ENCODE assay signal across 1 cellular context in the genomic region with DNA sequence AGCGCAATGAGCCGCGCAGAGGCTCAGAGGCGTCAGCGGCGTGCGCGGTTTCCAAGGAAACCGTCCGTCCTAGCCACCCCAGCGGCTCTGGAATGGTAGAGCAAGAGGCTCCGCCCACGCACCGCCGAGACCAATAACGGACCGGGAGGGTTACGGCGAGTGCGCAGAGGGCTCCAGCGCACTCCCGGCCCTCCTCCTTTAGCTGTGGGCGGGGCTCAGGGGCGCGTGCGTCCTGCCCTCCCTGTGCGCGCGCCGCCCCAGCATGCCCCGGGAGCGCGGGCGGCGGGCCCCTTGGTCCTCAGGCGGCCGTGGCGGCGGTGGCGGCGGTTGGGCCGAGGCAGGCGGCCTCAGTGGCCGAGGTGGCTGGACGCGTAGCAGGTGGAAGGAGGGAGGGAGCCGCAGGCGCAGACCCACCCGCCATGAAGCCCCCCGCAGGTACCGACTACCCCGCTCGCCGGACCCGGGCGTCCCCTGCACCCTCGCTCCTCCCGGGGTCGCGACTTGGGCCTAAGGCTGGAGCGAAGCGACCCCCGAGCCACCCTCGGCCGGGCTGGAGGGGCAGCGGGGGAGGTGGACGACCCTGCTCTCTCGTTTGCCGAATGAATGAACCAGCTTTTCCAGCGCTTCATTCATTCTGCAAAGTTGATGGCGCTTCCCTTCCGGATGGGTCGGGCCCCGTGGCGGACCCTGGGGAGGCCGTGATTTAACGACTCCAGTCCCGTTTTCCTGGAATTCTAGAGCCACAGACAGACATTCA.
TF ChIP-seq lines count a peak whose summit lies in the region.

THOP1 (plus strand) TSS at position 260 of the 757 bp plus-strand sequence; CDS start at position 420, 160 bp downstream.

TF ChIP-seq in HepG2, 621 proteins besides CTCF, POLR2A, EP300 and RAD21 (continued from another document and continues in another):
- TF ChIP-seq ZBTB40 (IDR thresholded peaks at IDR 0.05), result no peak
- TF ChIP-seq ZBTB40 (CRISPR knock-in tag; IDR thresholded peaks at IDR 0.05), result no peak
- TF ChIP-seq ZNF274 (CRISPR knock-in tag; IDR thresholded peaks at IDR 0.05), result no peak
- TF ChIP-seq ZMYM2 (CRISPR knock-in tag; IDR thresholded peaks at IDR 0.05), result 0 out of 2 replicates have a peak, but pooled peaks have one; percentile 9
- TF ChIP-seq ZNF234 (CRISPR knock-in tag; conservative IDR thresholded peaks at IDR 0.05), result no peak
- TF ChIP-seq AHR (CRISPR knock-in tag; IDR thresholded peaks at IDR 0.05), result no peak
- peak; percentile 75 for TF ChIP-seq NFYB (CRISPR knock-in tag; IDR thresholded peaks at IDR 0.05)
- TF ChIP-seq THRA (CRISPR knock-in tag; IDR thresholded peaks at IDR 0.05; ENCODE audit: borderline replicate concordance), result no peak
- TF ChIP-seq ZNF256 (CRISPR knock-in tag; conservative IDR thresholded peaks at IDR 0.05), result no peak
- no peak for TF ChIP-seq ETV5 (CRISPR knock-in tag; IDR thresholded peaks at IDR 0.05; ENCODE audit: borderline replicate concordance)
- peak; percentile 34; the same call in 1 of the 2 replicates for TF ChIP-seq TMF1 (CRISPR knock-in tag; IDR thresholded peaks at IDR 0.05; ENCODE audit: low read depth)
- 0 out of 2 replicates have a peak, but pooled peaks have one; percentile 7 for TF ChIP-seq ZBTB42 (CRISPR knock-in tag; IDR thresholded peaks at IDR 0.05)
- TF ChIP-seq SNAPC2 (CRISPR knock-in tag; IDR thresholded peaks at IDR 0.05), result no peak
- TF ChIP-seq, protein P1, sequence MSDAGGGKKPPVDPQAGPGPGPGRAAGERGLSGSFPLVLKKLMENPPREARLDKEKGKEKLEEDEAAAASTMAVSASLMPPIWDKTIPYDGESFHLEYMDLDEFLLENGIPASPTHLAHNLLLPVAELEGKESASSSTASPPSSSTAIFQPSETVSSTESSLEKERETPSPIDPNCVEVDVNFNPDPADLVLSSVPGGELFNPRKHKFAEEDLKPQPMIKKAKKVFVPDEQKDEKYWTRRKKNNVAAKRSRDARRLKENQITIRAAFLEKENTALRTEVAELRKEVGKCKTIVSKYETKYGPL (CRISPR knock-in tag; IDR thresholded peaks at IDR 0.05), result no peak
- no peak for TF ChIP-seq ZNF318 (CRISPR knock-in tag; IDR thresholded peaks at IDR 0.05)
- TF ChIP-seq BRF2 (CRISPR knock-in tag; IDR thresholded peaks at IDR 0.05), result no peak; the same call in 1 of the 2 replicates
- no peak for TF ChIP-seq ZNF660 (CRISPR knock-in tag; IDR thresholded peaks at IDR 0.05; ENCODE audit: borderline replicate concordance, low read depth)
- 0 out of 2 replicates have a peak, but pooled peaks have one; percentile 20 for TF ChIP-seq RARA (CRISPR knock-in tag; IDR thresholded peaks at IDR 0.05)
- TF ChIP-seq, protein P2, sequence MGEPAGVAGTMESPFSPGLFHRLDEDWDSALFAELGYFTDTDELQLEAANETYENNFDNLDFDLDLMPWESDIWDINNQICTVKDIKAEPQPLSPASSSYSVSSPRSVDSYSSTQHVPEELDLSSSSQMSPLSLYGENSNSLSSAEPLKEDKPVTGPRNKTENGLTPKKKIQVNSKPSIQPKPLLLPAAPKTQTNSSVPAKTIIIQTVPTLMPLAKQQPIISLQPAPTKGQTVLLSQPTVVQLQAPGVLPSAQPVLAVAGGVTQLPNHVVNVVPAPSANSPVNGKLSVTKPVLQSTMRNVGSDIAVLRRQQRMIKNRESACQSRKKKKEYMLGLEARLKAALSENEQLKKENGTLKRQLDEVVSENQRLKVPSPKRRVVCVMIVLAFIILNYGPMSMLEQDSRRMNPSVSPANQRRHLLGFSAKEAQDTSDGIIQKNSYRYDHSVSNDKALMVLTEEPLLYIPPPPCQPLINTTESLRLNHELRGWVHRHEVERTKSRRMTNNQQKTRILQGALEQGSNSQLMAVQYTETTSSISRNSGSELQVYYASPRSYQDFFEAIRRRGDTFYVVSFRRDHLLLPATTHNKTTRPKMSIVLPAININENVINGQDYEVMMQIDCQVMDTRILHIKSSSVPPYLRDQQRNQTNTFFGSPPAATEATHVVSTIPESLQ (CRISPR knock-in tag; conservative IDR thresholded peaks at IDR 0.05), result no peak
- TF ChIP-seq ZNF354B (CRISPR knock-in tag; IDR thresholded peaks at IDR 0.05), result no peak
- TF ChIP-seq MEF2D (CRISPR knock-in tag; IDR thresholded peaks at IDR 0.05), result no peak
- TF ChIP-seq ZNF326 (CRISPR knock-in tag; IDR thresholded peaks at IDR 0.05; ENCODE audit: borderline replicate concordance), result no peak
- no peak for TF ChIP-seq ZNF7 (CRISPR knock-in tag; IDR thresholded peaks at IDR 0.05)
- TF ChIP-seq PHF20 (CRISPR knock-in tag; IDR thresholded peaks at IDR 0.05), result peak; percentile 68
- TF ChIP-seq TAF1 (CRISPR knock-in tag; IDR thresholded peaks at IDR 0.05), result peak; percentile 60; the same call in 1 of the 2 replicates
- 0 out of 2 replicates have a peak, but pooled peaks have one; percentile 42 for TF ChIP-seq ZNF589 (CRISPR knock-in tag; conservative IDR thresholded peaks at IDR 0.05)
